18 cellular contexts compared by ENCODE assay signal in genomic region chr4:127182687-127183086, GRCh38.
DNase-seq lines count a peak whose midpoint lies in the region; ATAC-seq, FAIRE-seq and TF ChIP-seq lines count a peak whose summit lies in the region.
"Had no signal": no experiment of that assay in that cellular context is flagged by ENCODE, and none has a peak within 500 bp of the region (broad histone marks: within the 10 kb centered on the region; RNA-seq: fewer than 3 reads in every experiment).

No MANE protein-coding gene starts in this region.

- H4K5ac ChIP-seq in IMR-90 (ENCODE audit: low read depth, low read length), result no peak overlapping the region

- H3K4me3 ChIP-seq in IMR-90 (ENCODE audit: insufficient read depth, low read depth, low read length), result no peak overlapping the region
- no peak overlapping the region for H3K4me3 ChIP-seq in fibroblast of mammary gland (ENCODE audit: control insufficient read depth, low read depth, low read length)
- H3K4me3 ChIP-seq in hepatocyte, result peak overlapping the region; percentile 5
- H3K4me3 ChIP-seq: GM12878, HAP-1 had no signal

- no CpG with 5 or more reads among the region's 1 CpG for WGBS in IMR-90 (ENCODE audit: extremely low coverage in 2 of 2, insufficient read length in 1 of 2), 2 experiments
- 82% methylated on average over 1 of the region's 1 CpG for WGBS in hepatocyte (ENCODE audit: low lambda C conversion rate, missing lambda C conversion rate)

- intact Hi-C loops in IMR-90 (cut with micrococcal nuclease), result no loop called here

- H3K27ac Mint-ChIP-seq in HFFc6, result no peak overlapping the region
- H3K27ac Mint-ChIP-seq in activated T-cell treated with anti-CD3 and anti-CD28 coated beads, Interleukin-2, amount 50 U/mL, for 72 hours, result no peak overlapping the region
- H3K27ac Mint-ChIP-seq: CD4-positive, CD25-positive, alpha-beta regulatory T cell; CD8-positive, alpha-beta memory T cell had no signal

- H4K8ac ChIP-seq in IMR-90 (ENCODE audit: low read depth in 2 of 2, low read length in 2 of 2), result no peak overlapping the region

- no peak overlapping the region for H3K56ac ChIP-seq in IMR-90 (ENCODE audit: extremely low read depth, insufficient read depth, low read length)

- no peaks in the 10 kb centered on the region for H3K27me3 Mint-ChIP-seq in HFFc6 (ENCODE audit: insufficient read depth)
- H3K27me3 Mint-ChIP-seq in activated T-cell treated with anti-CD3 and anti-CD28 coated beads, Interleukin-2, amount 50 U/mL, for 72 hours (ENCODE audit: low read depth), result no peaks in the 10 kb centered on the region
- H3K27me3 Mint-ChIP-seq: CD4-positive, CD25-positive, alpha-beta regulatory T cell; CD8-positive, alpha-beta memory T cell had no signal

- no peaks in the 10 kb centered on the region for H4K20me1 ChIP-seq in IMR-90 (ENCODE audit: insufficient read depth, low read length)
- no peaks in the 10 kb centered on the region for H4K20me1 ChIP-seq in hepatocyte (ENCODE audit: insufficient read depth, poor library complexity, severe bottlenecking)

- TF ChIP-seq CTCF in IMR-90 (conservative IDR thresholded peaks at IDR 0.05; ENCODE audit: low read depth, low read length) (no peak), fibroblast of mammary gland (conservative IDR thresholded peaks at IDR 0.05; ENCODE audit: control insufficient read depth, insufficient read depth, low read depth, low read length) (no peak), hepatocyte (IDR thresholded peaks at IDR 0.05; ENCODE audit: poor library complexity) (no peak), HFFc6 (IDR thresholded peaks at IDR 0.05) (no peak)

- H4K91ac ChIP-seq in IMR-90 (ENCODE audit: insufficient read depth, low read depth, low read length), result no peak overlapping the region

- TF ChIP-seq RAD21 in IMR-90 (IDR thresholded peaks at IDR 0.05; ENCODE audit: low read length), result no peak

- no peak overlapping the region for H2BK20ac ChIP-seq in IMR-90 (ENCODE audit: low read depth, low read length)

- dilution Hi-C loops in IMR-90 (cut with HindIII; ENCODE audit: low sequenced_read_pairs, unreplicated experiment), result no loop called here

- peak; percentile 52 for DNase-seq in IMR-90
- peak; percentile 18 for DNase-seq in fibroblast of mammary gland (ENCODE audit: low read depth)
- DNase-seq in hepatocyte (ENCODE audit: low spot score), result no peak
- DNase-seq in HFFc6, result no peak
- no peak for DNase-seq in iPS-NIHi7 (ENCODE audit: extremely low spot score)
- DNase-seq in activated T-cell treated with anti-CD3 and anti-CD28 coated beads, Interleukin-2, amount 50 U/mL, for 72 hours, result no peak
- DNase-seq: BE2C; C1 segment of cervical spinal cord; CD4-positive, CD25-positive, alpha-beta regulatory T cell; CD8-positive, alpha-beta memory T cell; COR-L47; DMS 273 treated with DMSO at 0.1 percent for 48 hours; DMS53; DND-41; EL had no signal

- H3K9me2 ChIP-seq in hepatocyte (replicated peaks; ENCODE audit: insufficient read depth), result no peaks in the 10 kb centered on the region

- no peak overlapping the region for H2BK15ac ChIP-seq in IMR-90 (ENCODE audit: low read depth, low read length)

- H3K79me1 ChIP-seq in IMR-90 (ENCODE audit: low read depth in 1 of 2, low read length in 2 of 2), result no peaks in the 10 kb centered on the region

- no peak overlapping the region for H3K4me2 ChIP-seq in IMR-90 (ENCODE audit: low read depth, low read length)
- H3K4me2 ChIP-seq in hepatocyte, result no peak overlapping the region

- CTCF ChIA-PET in IMR-90 (lab: Yijun Ruan, JAX), result interaction anchor here (0.7 kb wide), 1 partner anchor 90 kb away, joined by 3 read pairs; no protein-coding TSS in a partner anchor

- no peak overlapping the region for H3K18ac ChIP-seq in IMR-90 (ENCODE audit: low read depth, low read length)

- H2AFZ ChIP-seq in IMR-90 (replicated peaks; ENCODE audit: low read length, poor library complexity) (no peak overlapping the region), hepatocyte (no peak overlapping the region)

- no peaks in the 10 kb centered on the region for H3K9me1 ChIP-seq in IMR-90 (ENCODE audit: insufficient read depth, low read length)

- no peak overlapping the region for H2BK5ac ChIP-seq in IMR-90 (ENCODE audit: low read depth, low read length, poor library complexity, severe bottlenecking)

- H3K9me3 ChIP-seq in IMR-90 (ENCODE audit: control insufficient read depth, insufficient read depth, low read length) (no peaks in the 10 kb centered on the region; the same call in 1 of the 2 replicates), hepatocyte (ENCODE audit: low read depth) (no peaks in the 10 kb centered on the region)
- H3K9me3 ChIP-seq: BE2C had no signal

- BruUV-seq in IMR-90 (replicated peaks; lab: Mats Ljungman, UMichigan), result no TSS peak

- no peak overlapping the region for H3K23ac ChIP-seq in IMR-90 (ENCODE audit: low read depth, low read length)

- peak; percentile 43 for FAIRE-seq in endometrium (lab: Jason Lieb, UNC)
- FAIRE-seq: GM12878 had no signal

- POLR2A ChIA-PET in IMR-90 (lab: Charles Lee; ENCODE audit: unreplicated experiment), result no interaction called here

- peak; percentile 61 for ATAC-seq in IMR-90 (ENCODE audit: low read depth)
- ATAC-seq in activated T-cell treated with anti-CD3 and anti-CD28 coated beads, Interleukin-2, amount 50 U/mL, for 72 hours (replicated peaks in 1 of 2), result no peak
- ATAC-seq: GM12878 had no signal

- H3K36me3 Mint-ChIP-seq in HFFc6 (ENCODE audit: low read depth), result no peaks in the 10 kb centered on the region
- H3K36me3 Mint-ChIP-seq in activated T-cell treated with anti-CD3 and anti-CD28 coated beads, Interleukin-2, amount 50 U/mL, for 72 hours (ENCODE audit: insufficient read depth in 2 of 2), result no peaks in the 10 kb centered on the region
- H3K36me3 Mint-ChIP-seq: CD4-positive, CD25-positive, alpha-beta regulatory T cell had no signal

- no peak overlapping the region for H2AK9ac ChIP-seq in IMR-90 (replicated peaks; ENCODE audit: low read depth, low read length, poor library complexity)

- H2BK120ac ChIP-seq in IMR-90 (ENCODE audit: low read depth, low read length), result no peak overlapping the region

- TF ChIP-seq POLR2A in IMR-90 (IDR thresholded peaks at IDR 0.05; ENCODE audit: low read depth, low read length), result no peak

- no peaks in the 10 kb centered on the region for H3K79me2 ChIP-seq in hepatocyte

- H3K14ac ChIP-seq in IMR-90 (replicated peaks; ENCODE audit: low read depth, low read length), result no peak overlapping the region

- no peak overlapping the region for H3K4me3 Mint-ChIP-seq in HFFc6
- no peak overlapping the region for H3K4me3 Mint-ChIP-seq in activated T-cell treated with anti-CD3 and anti-CD28 coated beads, Interleukin-2, amount 50 U/mL, for 72 hours
- H3K4me3 Mint-ChIP-seq: CD4-positive, CD25-positive, alpha-beta regulatory T cell; CD8-positive, alpha-beta memory T cell had no signal

- H3K4ac ChIP-seq in IMR-90 (ENCODE audit: low read depth, low read length), result no peak overlapping the region

- no peaks in the 10 kb centered on the region for H3K4me1 ChIP-seq in IMR-90 (ENCODE audit: control insufficient read depth, insufficient read depth, low read length)
- H3K4me1 ChIP-seq in hepatocyte (ENCODE audit: insufficient read depth), result peaks cover 7% of the 10 kb centered on the region
- H3K4me1 ChIP-seq: BE2C had no signal

- H3K9ac ChIP-seq in IMR-90 (ENCODE audit: low read depth, low read length), result no peak overlapping the region

- in situ Hi-C loops in IMR-90 (cut with MboI; ENCODE audit: low sequenced_read_pairs), result no loop called here

- H3K27ac ChIP-seq in IMR-90 (ENCODE audit: insufficient read depth, low read length), result no peak overlapping the region
- H3K27ac ChIP-seq in hepatocyte, result no peak overlapping the region

- H3K36me3 ChIP-seq in IMR-90 (ENCODE audit: control insufficient read depth, insufficient read depth, low read length), result no peaks in the 10 kb centered on the region
- H3K36me3 ChIP-seq in hepatocyte (replicated peaks; ENCODE audit: insufficient read depth, low read depth), result no peaks in the 10 kb centered on the region
- H3K36me3 ChIP-seq: BE2C, HAP-1 had no signal

- H3K9me3 Mint-ChIP-seq in HFFc6, result peaks cover 11% of the 10 kb centered on the region
- peaks cover 7 to 12% of the 10 kb centered on the region in 2 donors for H3K9me3 Mint-ChIP-seq in activated T-cell treated with anti-CD3 and anti-CD28 coated beads, Interleukin-2, amount 50 U/mL, for 72 hours

- H2AK5ac ChIP-seq in IMR-90 (ENCODE audit: low read depth, low read length), result no peak overlapping the region

- H3K4me1 Mint-ChIP-seq in HFFc6 (ENCODE audit: low read depth), result no peaks in the 10 kb centered on the region
- H3K4me1 Mint-ChIP-seq in activated T-cell treated with anti-CD3 and anti-CD28 coated beads, Interleukin-2, amount 50 U/mL, for 72 hours (ENCODE audit: low read depth), result no peaks in the 10 kb centered on the region
- H3K4me1 Mint-ChIP-seq: CD4-positive, CD25-positive, alpha-beta regulatory T cell; CD8-positive, alpha-beta memory T cell had no signal

- no peaks in the 10 kb centered on the region for H3K27me3 ChIP-seq in IMR-90 (ENCODE audit: control insufficient read depth, insufficient read depth, low read length)
- H3K27me3 ChIP-seq in hepatocyte, result no peaks in the 10 kb centered on the region
- H3K27me3 ChIP-seq: BE2C had no signal

TF ChIP-seq in IMR-90, 13 proteins besides CTCF, POLR2A, EP300 and RAD21 (continues in another document):
- TF ChIP-seq RFX5 (IDR thresholded peaks at IDR 0.05; ENCODE audit: low read depth, low read length) (no peak), BHLHE40 (IDR thresholded peaks at IDR 0.05; ENCODE audit: low read depth, low read length) (no peak), FOS (IDR thresholded peaks at IDR 0.05; ENCODE audit: low read depth, low read length) (no peak), MAZ (IDR thresholded peaks at IDR 0.05; ENCODE audit: borderline replicate concordance, low read depth, low read length) (no peak), MXI1 (IDR thresholded peaks at IDR 0.05; ENCODE audit: borderline replicate concordance, low read depth, low read length) (no peak), SMC3 (IDR thresholded peaks at IDR 0.05; ENCODE audit: low read depth, low read length) (no peak), CHD1 (IDR thresholded peaks at IDR 0.05; ENCODE audit: low read depth, low read length) (no peak), MAFK (IDR thresholded peaks at IDR 0.05; ENCODE audit: low read depth, low read length) (no peak), CEBPB (IDR thresholded peaks at IDR 0.05; ENCODE audit: low read depth, low read length) (no peak), RCOR1 (IDR thresholded peaks at IDR 0.05; ENCODE audit: insufficient replicate concordance, low read length) (no peak), ELK1 (IDR thresholded peaks at IDR 0.05; ENCODE audit: borderline replicate concordance, low read depth, low read length) (no peak), NFE2L2 (IDR thresholded peaks at IDR 0.05; ENCODE audit: low read depth, low read length) (no peak)

Comparison
In these comparisons a context has a peak if more than half of its experiments do, and no peak if none do; other contexts are left out.
1. DNase-seq: peak in IMR-90 (single experiment) and fibroblast of mammary gland (single experiment); none in hepatocyte (single experiment), HFFc6 (single experiment), iPS-NIHi7 (single experiment) and activated T-cell treated with anti-CD3 and anti-CD28 coated beads, Interleukin-2, amount 50 U/mL, for 72 hours (0 of 2).